Comparison of ENCODE assay signal across 9 cellular contexts in genomic region chr5:91182763-91183162, GRCh38.
DNase-seq lines count a peak whose midpoint lies in the region; ATAC-seq, FAIRE-seq and TF ChIP-seq lines count a peak whose summit lies in the region.
"Had no signal": no experiment of that assay in that cellular context is flagged by ENCODE, and none has a peak within 500 bp of the region (broad histone marks: within the 10 kb centered on the region; RNA-seq: fewer than 3 reads in every experiment).

No MANE protein-coding gene starts in this region.

- H3K4me3 ChIP-seq in A673 (ENCODE audit: low read depth, low read length, poor library complexity, severe bottlenecking) (no peak overlapping the region), H1 (ENCODE audit: extremely low read depth in 1 of 4, insufficient read depth in 2 of 4, low read depth in 3 of 4, low read length in 4 of 4) (no peak overlapping the region), gastrocnemius medialis (no peak overlapping the region)

- peak; percentile 42 for DNase-seq in A673 (ENCODE audit: low spot score)
- no peak for DNase-seq in GM19239 (ENCODE audit: insufficient read length, low spot score)
- DNase-seq in H1 (ENCODE audit: low read depth in 1 of 2, low spot score in 2 of 2) = peak in 1 of 2 experiments; percentile 43
- peak; percentile 6 to 56 for DNase-seq in gastrocnemius medialis
- no peak for DNase-seq in RCC 7860 (ENCODE audit: low spot score)
- DNase-seq in effector memory CD8-positive, alpha-beta T cell = no peak
- no peak for DNase-seq in NCI-H2107 treated with DMSO at 0.1 percent for 48 hours (lab: John Stamatoyannopoulos, UW; ENCODE audit: unreplicated experiment)

- POLR2A ChIA-PET in A673 (lab: Charles Lee; ENCODE audit: low non-redundant PET) = no interaction called here
- POLR2A ChIA-PET in H1 (lab: Charles Lee; ENCODE audit: partially characterized antibody) = interaction anchor here (1.8 kb wide), 1 partner anchor 11 kb away, joined by 4 read pairs; no protein-coding TSS in a partner anchor

- H4K20me1 ChIP-seq in H1 (replicated peaks in 1 of 2; ENCODE audit: control insufficient read depth in 1 of 2, insufficient read depth in 2 of 2, low read length in 2 of 2) = no peaks in the 10 kb centered on the region

- no peak overlapping the region for H3K27ac Mint-ChIP-seq in effector memory CD8-positive, alpha-beta T cell

- H3K9me3 ChIP-seq in A673 (ENCODE audit: low read depth, low read length, poor library complexity, severe bottlenecking) = no peaks in the 10 kb centered on the region
- no peaks in the 10 kb centered on the region for H3K9me3 ChIP-seq in H1 (ENCODE audit: insufficient read depth in 2 of 2, low read depth in 1 of 2, low read length in 1 of 2)
- no peaks in the 10 kb centered on the region for H3K9me3 ChIP-seq in gastrocnemius medialis

- peak overlapping the region; percentile 48; the same call in 1 of the 2 replicates for H2AFZ ChIP-seq in H1 (ENCODE audit: low read length)

- in situ Hi-C loops in gastrocnemius medialis (cut with MboI; ENCODE audit: low sequenced_read_pairs in 4 of 4) = no loop called here

- BruUV-seq in A673 (replicated peaks; lab: Mats Ljungman, UMichigan) = no TSS peak

- H3K36me3 Mint-ChIP-seq in effector memory CD8-positive, alpha-beta T cell (ENCODE audit: insufficient read depth) = no peaks in the 10 kb centered on the region

- 55% methylated on average over 4 of the region's 4 CpGs; no CpG with 5 or more reads in 1 of the 2 experiments for WGBS in H1 (ENCODE audit: extremely low coverage in 1 of 2, insufficient coverage in 1 of 2, insufficient read length in 1 of 2, insufficient replicate concordance in 2 of 2, low coverage in 1 of 2, low lambda C conversion rate in 2 of 2, missing lambda C conversion rate in 1 of 2), 2 experiments

- no peak overlapping the region for H3K4ac ChIP-seq in H1 (replicated peaks; ENCODE audit: insufficient read length, low read depth, low read length)

- H3K9ac ChIP-seq in H1 (replicated peaks in 1 of 4; ENCODE audit: extremely low read depth in 1 of 4, low read depth in 3 of 4, low read length in 3 of 4) = no peak overlapping the region

- H2BK20ac ChIP-seq in H1 (ENCODE audit: low read length) = no peak overlapping the region

- no peaks in the 10 kb centered on the region for H3K27me3 ChIP-seq in A673 (replicated peaks; ENCODE audit: insufficient read depth, low read depth, low read length, poor library complexity)
- no peaks in the 10 kb centered on the region for H3K27me3 ChIP-seq in H1 (replicated peaks in 1 of 4; ENCODE audit: control insufficient read depth in 3 of 4, extremely low read depth in 1 of 4, insufficient read depth in 3 of 4, low read length in 3 of 4)
- no peaks in the 10 kb centered on the region for H3K27me3 ChIP-seq in gastrocnemius medialis

- H4K91ac ChIP-seq in H1 (replicated peaks; ENCODE audit: insufficient read length, low read length) = no peak overlapping the region

- no peak overlapping the region for H3K18ac ChIP-seq in H1 (ENCODE audit: extremely low read depth, low read length)

- H3K23ac ChIP-seq in H1 (ENCODE audit: insufficient read length) = no peak overlapping the region

- no peak overlapping the region for H4K5ac ChIP-seq in H1 (ENCODE audit: insufficient read length, low read depth, low read length)

- H3K4me1 ChIP-seq in A673 (ENCODE audit: insufficient read depth, low read length, poor library complexity, severe bottlenecking) (peaks cover 21% of the 10 kb centered on the region), H1 (replicated peaks in 1 of 4; ENCODE audit: control insufficient read depth in 3 of 4, insufficient read depth in 4 of 4, low read length in 3 of 4) (peaks cover 0 to 6% (median 2%) of the 10 kb centered on the region in 4 experiments; a peak in 2 of 7 replicates), gastrocnemius medialis (peaks cover 0 to 3% of the 10 kb centered on the region in 2 donors)

- H3K56ac ChIP-seq in H1 (replicated peaks; ENCODE audit: insufficient read length, low read depth, low read length) = no peak overlapping the region

- TF ChIP-seq CTCF in A673 (conservative IDR thresholded peaks at IDR 0.05; ENCODE audit: low read depth, low read length) (peak; percentile 38; the same call in 1 of the 2 replicates), H1 (IDR thresholded peaks at IDR 0.05; ENCODE audit: control extremely low read depth in 1 of 3, insufficient read depth in 1 of 3, low read depth in 1 of 3, low read length in 3 of 3) (peak in 2 of 3 experiments; percentile 14 to 27; a peak in 2 of 4 replicates), gastrocnemius medialis (IDR thresholded peaks at IDR 0.05 in 4 of 5, conservative IDR thresholded peaks at IDR 0.05 in 1 of 5) (peak in 2 of 5 experiments; percentile 17 to 20)

- no peak for TF ChIP-seq POLR2A in H1 (IDR thresholded peaks at IDR 0.05; ENCODE audit: control extremely low read depth in 1 of 2, low read depth in 2 of 2, low read length in 2 of 2)
- TF ChIP-seq POLR2A in gastrocnemius medialis (IDR thresholded peaks at IDR 0.05) = no peak

- no peak for TF ChIP-seq EP300 in H1 (IDR thresholded peaks at IDR 0.05; ENCODE audit: borderline replicate concordance in 1 of 2, low read depth in 2 of 2, low read length in 2 of 2)

- no peaks in the 10 kb centered on the region for H3K23me2 ChIP-seq in H1 (ENCODE audit: low read depth, low read length)

- H3K36me3 ChIP-seq in A673 (ENCODE audit: insufficient read depth, low read length, poor library complexity, severe bottlenecking) (no peaks in the 10 kb centered on the region), H1 (ENCODE audit: control insufficient read depth in 2 of 4, insufficient read depth in 4 of 4, low read length in 3 of 4) (no peaks in the 10 kb centered on the region), gastrocnemius medialis (no peaks in the 10 kb centered on the region)

- no peaks in the 10 kb centered on the region for H3K4me1 Mint-ChIP-seq in effector memory CD8-positive, alpha-beta T cell (ENCODE audit: low read depth in 2 of 2)

- TF ChIP-seq RAD21 in H1 (IDR thresholded peaks at IDR 0.05 in 1 of 2, conservative IDR thresholded peaks at IDR 0.05 in 1 of 2; ENCODE audit: low read depth in 2 of 2, low read length in 2 of 2) = peak; percentile 34 to 39; a peak in 3 of 4 replicates

- no peak overlapping the region for H2AK5ac ChIP-seq in H1 (ENCODE audit: low read depth, low read length)

- H3K79me2 ChIP-seq in H1 (ENCODE audit: control insufficient read depth in 1 of 2, insufficient read depth in 2 of 2, low read length in 2 of 2) = no peaks in the 10 kb centered on the region

- H3K4me2 ChIP-seq in H1 (ENCODE audit: insufficient read depth in 1 of 2, low read depth in 2 of 2, low read length in 2 of 2) = no peak overlapping the region

- H3K27me3 Mint-ChIP-seq in effector memory CD8-positive, alpha-beta T cell = peaks cover 29 to 34% of the 10 kb centered on the region in 2 donors

- H2BK15ac ChIP-seq in H1 (ENCODE audit: low read length) = no peak overlapping the region

- ATAC-seq in HG03558 (IDR thresholded peaks at IDR 0.05; ENCODE audit: extremely low read depth, unreplicated experiment) (peak; percentile 80), gastrocnemius medialis (peak; percentile 53 to 68)
- ATAC-seq in effector memory CD8-positive, alpha-beta T cell (replicated peaks) = no peak

- H3K79me1 ChIP-seq in H1 (ENCODE audit: low read depth, low read length) = no peaks in the 10 kb centered on the region

- H3K9me3 Mint-ChIP-seq in effector memory CD8-positive, alpha-beta T cell = no peaks in the 10 kb centered on the region

- H2BK120ac ChIP-seq in H1 (replicated peaks; ENCODE audit: low read depth, low read length) = no peak overlapping the region

- FAIRE-seq in GM19239 (lab: Jason Lieb, UNC) = peak; percentile 31
- FAIRE-seq in H1 (lab: Jason Lieb, UNC) = peak; percentile 57
- no peak for FAIRE-seq in RCC 7860 (lab: Jason Lieb, UNC)
- FAIRE-seq: G401.6 had no signal

- no peak overlapping the region for H2BK5ac ChIP-seq in H1 (ENCODE audit: low read depth, low read length)

- intact Hi-C loops in A673 (cut with micrococcal nuclease; ENCODE audit: unreplicated experiment) = loop anchor here (10.0 kb wide), 1 partner anchor 202 kb away; the partner anchor contains the start of gene ARRDC3
- intact Hi-C loops in gastrocnemius medialis (cut with DNase I; ENCODE audit: low total_unique reads) = loop anchor here (5.0 kb wide), 1 partner anchor 65 kb away; no protein-coding TSS in a partner anchor

- CTCF ChIA-PET in A673 (lab: Charles Lee) = interaction anchor here (0.5 to 0.9 kb wide), 2 partner anchors 202 to 207 kb away, joined by 3 to 5 read pairs; no protein-coding TSS in a partner anchor
- CTCF ChIA-PET in H1 (lab: Charles Lee; ENCODE audit: partially characterized antibody) = interaction anchor here (0.6 to 3.3 kb wide), 19 partner anchors 10 to 458 kb away, joined by 3 to 22 read pairs (median 4); no protein-coding TSS in a partner anchor

- no peak overlapping the region for H3K4me3 Mint-ChIP-seq in effector memory CD8-positive, alpha-beta T cell

- H3K27ac ChIP-seq in A673 (ENCODE audit: low read depth, low read length, poor library complexity, severe bottlenecking) (peak overlapping the region; percentile 27), H1 (ENCODE audit: low read depth, low read length) (no peak overlapping the region), gastrocnemius medialis (peak overlapping the region in 3 of 4 donors; percentile 2 to 33 (median 28))

- no peak overlapping the region for H4K8ac ChIP-seq in H1 (ENCODE audit: extremely low read depth, insufficient read depth, low read length)

- H2BK12ac ChIP-seq in H1 (ENCODE audit: low read depth, low read length) = no peak overlapping the region

- H3K14ac ChIP-seq in H1 (ENCODE audit: insufficient read length) = no peak overlapping the region

TF ChIP-seq in H1, 55 proteins besides CTCF, POLR2A, EP300 and RAD21 (continues in another document):
- TF ChIP-seq GTF2F1 (IDR thresholded peaks at IDR 0.05; ENCODE audit: borderline replicate concordance, low read depth, low read length) = no peak
- no peak for TF ChIP-seq CHD2 (IDR thresholded peaks at IDR 0.05; ENCODE audit: low read length)
- no peak for TF ChIP-seq FOSL1 (IDR thresholded peaks at IDR 0.05; ENCODE audit: insufficient read depth, low read depth, low read length)
- no peak for TF ChIP-seq NANOG (IDR thresholded peaks at IDR 0.05; ENCODE audit: insufficient read depth, low read depth, low read length, poor library complexity, severe bottlenecking)
- TF ChIP-seq YY1 (IDR thresholded peaks at IDR 0.05; ENCODE audit: low read depth, low read length) = no peak
- no peak for TF ChIP-seq CBX8 (IDR thresholded peaks at IDR 0.05; ENCODE audit: borderline replicate concordance, low read depth, low read length)
- TF ChIP-seq JUN (IDR thresholded peaks at IDR 0.05; ENCODE audit: low read depth, low read length) = no peak
- no peak for TF ChIP-seq RFX5 (IDR thresholded peaks at IDR 0.05; ENCODE audit: borderline replicate concordance, low read depth, low read length)

Comparison
In these comparisons a context has a peak if more than half of its experiments do, and no peak if none do; other contexts are left out.
1. DNase-seq: peak in A673 (single experiment) and gastrocnemius medialis (2 of 2); none in GM19239 (single experiment), RCC 7860 (single experiment), effector memory CD8-positive, alpha-beta T cell (0 of 3) and NCI-H2107 treated with DMSO at 0.1 percent for 48 hours (single experiment).